Comparison of ENCODE assay signal across 22 cellular contexts in genomic region chr13:90956036-90956435, GRCh38.
"Had no signal": no experiment of that assay in that cellular context is flagged by ENCODE, and none has a peak within 500 bp of the region (broad histone marks: within the 10 kb centered on the region; RNA-seq: fewer than 3 reads in every experiment).

No MANE protein-coding gene starts in this region.

- ATAC-seq: activated CD8-positive, alpha-beta T cell treated with anti-CD3 and anti-CD28 coated beads, Interleukin-2, amount 10 ng/mL, durations not matched to agents 7 days and 5 days; esophagus mucosa; left cardiac atrium; mucosa of descending colon; stimulated activated naive B cell treated with anti-CD40 and anti-IgM and Interleukin-4, amounts not matched to agents 10 μg/mL and 1 μg/mL and 100 μg/mL, for 72 hours had no signal

- H3K4me3 ChIP-seq: mucosa of descending colon, sigmoid colon, testis had no signal

- H3K9me3 ChIP-seq: mucosa of descending colon, sigmoid colon, testis had no signal

- H3K27me3 ChIP-seq: brain microvascular endothelial cell, sigmoid colon, testis had no signal

- H3K27ac ChIP-seq: brain microvascular endothelial cell, sigmoid colon, testis, WERI-Rb-1 had no signal

- H3K36me3 ChIP-seq: brain microvascular endothelial cell, sigmoid colon, WERI-Rb-1 had no signal

- DNase-seq: activated CD4-positive, alpha-beta T cell treated with anti-CD3 and anti-CD28 coated beads, Interleukin-2, amount 10 ng/mL, durations not matched to agents 7 days and 5 days; activated CD4-positive, CD25-positive, alpha-beta regulatory T cell treated with anti-CD3 and anti-CD28 coated beads, Interleukin-2, amount 50 U/mL, for 72 hours; activated CD8-positive, alpha-beta T cell treated with anti-CD3 and anti-CD28 coated beads, Interleukin-2, amount 10 ng/mL, durations not matched to agents 7 days and 5 days; activated gamma-delta T cell; aorta; brain microvascular endothelial cell; central memory CD4-positive, alpha-beta T cell; effector memory CD4-positive, alpha-beta T cell; foreskin melanocyte; glutamatergic neuron; islet precursor cell; left cardiac atrium; mucosa of descending colon; sigmoid colon; stimulated activated CD4-positive, alpha-beta T cell treated with anti-CD3 and anti-CD28 coated beads, Interleukin-2, amount 100 ng/mL, for 48 hours; stimulated activated CD8-positive, alpha-beta memory T cell treated with anti-CD3 and anti-CD28 coated beads, Interleukin-4, amount 100 ng/mL, for 48 hours; stimulated activated naive B cell treated with anti-CD40 and anti-IgM and Interleukin-4, amounts not matched to agents 10 μg/mL and 1 μg/mL and 100 μg/mL, for 72 hours; T-helper 1 cell; testis; trophoblast cell; WERI-Rb-1 had no signal

- H3K4me1 ChIP-seq: sigmoid colon, testis had no signal
